20 cellular contexts compared by ENCODE assay signal in the genomic region with DNA sequence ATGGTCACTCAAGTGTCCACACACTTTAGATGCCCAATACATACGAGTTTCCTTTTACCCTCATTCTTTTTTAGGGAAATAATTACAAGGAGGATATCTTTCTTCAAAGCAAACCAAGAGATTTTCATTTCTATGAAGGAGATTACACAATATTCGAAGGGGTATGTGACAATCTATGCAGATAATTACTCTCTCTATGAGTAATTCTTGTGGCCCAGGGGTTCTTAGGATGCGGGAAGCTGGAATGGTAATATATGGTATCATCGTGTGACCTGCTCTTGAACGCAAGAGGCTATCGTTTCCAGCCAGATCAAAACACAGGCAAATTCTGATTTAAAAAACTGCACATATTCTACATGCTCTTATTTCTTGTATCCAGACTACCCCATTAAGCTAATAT. TPM values are rescaled to one million over a fixed set of nuclear protein-coding genes. Genes with fewer than 3 reads are reported as not detected.
DNase-seq lines count a peak whose midpoint lies in the region; TF ChIP-seq lines count a peak whose summit lies in the region.
"Had no signal": no experiment of that assay in that cellular context is flagged by ENCODE, and none has a peak within 500 bp of the region (broad histone marks: within the 10 kb centered on the region; RNA-seq: fewer than 3 reads in every experiment).

No MANE protein-coding gene starts in this region.

- H3K9me3 Mint-ChIP-seq in HFFc6: peaks cover 25% of the 10 kb centered on the region
- peaks cover 0 to 55% (median 0%) of the 10 kb centered on the region in 5 experiments for H3K9me3 Mint-ChIP-seq in brain
- H3K9me3 Mint-ChIP-seq: CD4-positive, alpha-beta T cell had no signal

- DNase-seq in HFFc6: no peak
- peak; percentile 81 for DNase-seq in NOMO-1 treated with DMSO at 0.1 percent for 48 hours (lab: John Stamatoyannopoulos, UW; ENCODE audit: unreplicated experiment)
- DNase-seq in dermis blood vessel endothelial cell: no peak
- DNase-seq in cerebellar cortex (ENCODE audit: low spot score): no peak
- no peak for DNase-seq in AG20443 (ENCODE audit: low spot score)
- DNase-seq: AML-193; BE2C; CD4-positive, alpha-beta T cell; CD8-positive, alpha-beta memory T cell; DMS 273 treated with DMSO at 0.1 percent for 48 hours; DMS79; EL; GDM1; GM23248; H7; HCEC 1CT had no signal

- H3K4me3 Mint-ChIP-seq in HFFc6 (peak overlapping the region; percentile 82), brain (peak overlapping the region in 2 of 5 experiments; percentile 54 to 71)
- H3K4me3 Mint-ChIP-seq: CD14-positive monocyte; CD4-positive, alpha-beta T cell; CD8-positive, alpha-beta memory T cell had no signal

- H3K27ac Mint-ChIP-seq in HFFc6 (peak overlapping the region; percentile 74; the same call in 1 of the 2 replicates), brain (peak overlapping the region in 3 of 5 experiments; percentile 39 to 97 (median 93))
- H3K27ac Mint-ChIP-seq: CD14-positive monocyte; CD4-positive, alpha-beta T cell; CD8-positive, alpha-beta memory T cell had no signal

- H3K4me1 Mint-ChIP-seq in HFFc6 (ENCODE audit: low read depth): peaks cover 56% of the 10 kb centered on the region
- peaks cover 44% of the 10 kb centered on the region for H3K4me1 Mint-ChIP-seq in brain
- H3K4me1 Mint-ChIP-seq: CD14-positive monocyte; CD8-positive, alpha-beta memory T cell had no signal

- TF ChIP-seq CTCF in HFFc6 (IDR thresholded peaks at IDR 0.05) (no peak), brain (conservative IDR thresholded peaks at IDR 0.05) (no peak)

- no peaks in the 10 kb centered on the region for H3K27me3 Mint-ChIP-seq in HFFc6 (ENCODE audit: insufficient read depth)
- peaks cover 32% of the 10 kb centered on the region for H3K27me3 Mint-ChIP-seq in brain

- peaks cover 10% of the 10 kb centered on the region for H3K36me3 Mint-ChIP-seq in HFFc6 (ENCODE audit: low read depth)
- H3K36me3 Mint-ChIP-seq in brain: peaks cover 4% of the 10 kb centered on the region
- H3K36me3 Mint-ChIP-seq: CD14-positive monocyte; CD8-positive, alpha-beta memory T cell had no signal

RNA-seq across cellular contexts. Expression of a gene that starts 14.6 kb away (rescaled TPM):
- total RNA-seq in HFFc6 (2021; fragmentation: NEBNext Ultra II Directional; extraction: Animal tissue kit (Norgen Biotek cat#: 25700)): 1 to 10 TPM; 1.0 to 1.3 (median 1.1) TPM
- 2.3 TPM for polyA plus RNA-seq in brain (ENCODE audit: insufficient read depth, low read depth, low replicate concordance)
- under 0.01 and 0.19 TPM in 2 replicates for total RNA-seq in dermis blood vessel endothelial cell
- total RNA-seq: CD4-positive, alpha-beta T cell; CD8-positive, alpha-beta memory T cell; GM12878; GM23248 had no signal
- polyA plus RNA-seq: AG04450; CD14-positive monocyte; CD8-positive, alpha-beta memory T cell; GM12878; GM23248 had no signal
